Comparison of ENCODE assay signal across 19 cellular contexts in genomic region chr7:31340603-31341002, GRCh38. TPM values are rescaled to one million over a fixed set of nuclear protein-coding genes. Genes with fewer than 3 reads are reported as not detected.
"Had no signal": no experiment of that assay in that cellular context is flagged by ENCODE, and none has a peak within 500 bp of the region (broad histone marks: within the 10 kb centered on the region; RNA-seq: fewer than 3 reads in every experiment).

TSS of gene NEUROD6 (minus strand) at chr7:31340726. CDS start at chr7:31339268, 1,458 bp downstream.

- ATAC-seq: gastroesophageal sphincter, psoas muscle had no signal

- H3K4me1 ChIP-seq: breast epithelium, psoas muscle had no signal

- H3K4me3 ChIP-seq: breast epithelium, gastroesophageal sphincter, psoas muscle, sigmoid colon, spleen, suprapubic skin, upper lobe of left lung had no signal

- H3K9me3 ChIP-seq: breast epithelium, gastroesophageal sphincter, psoas muscle, sigmoid colon, spleen, suprapubic skin, upper lobe of left lung had no signal

- H3K36me3 ChIP-seq: breast epithelium, gastroesophageal sphincter, sigmoid colon, spleen, suprapubic skin, upper lobe of left lung had no signal

- DNase-seq: activated CD4-positive, alpha-beta T cell treated with anti-CD3 and anti-CD28 coated beads, Interleukin-2, amount 10 ng/mL, durations not matched to agents 7 days and 5 days; activated CD8-positive, alpha-beta memory T cell treated with anti-CD3 and anti-CD28 coated beads, Interleukin-2, amount 50 U/mL, for 48 hours; activated naive CD4-positive, alpha-beta T cell treated with Interleukin-2 at 50 U/mL for 16 hours; dermis blood vessel endothelial cell; islet precursor cell; midbrain; psoas muscle; sigmoid colon; spleen; upper lobe of left lung had no signal

- H3K27ac ChIP-seq: breast epithelium, gastroesophageal sphincter, psoas muscle, sigmoid colon, spleen, suprapubic skin, upper lobe of left lung had no signal

RNA-seq across cellular contexts. Expression of gene NEUROD6, which starts in this region (rescaled TPM):
- total RNA-seq: activated CD4-positive, alpha-beta T cell treated with anti-CD3 and anti-CD28 coated beads, Interleukin-2, amount 10 ng/mL, durations not matched to agents 7 days and 5 days; activated T-helper 1 cell treated with anti-CD3 and anti-CD28 coated beads, Interleukin-12 subunit alpha, Interleukin-12 subunit beta, Interleukin-2, Interleukin-4 antibody, amounts not matched to agents 30 ng/mL and 10 ng/mL and 1 ng/mL, durations not matched to agents 14 hours and 24 hours and 36 hours; breast epithelium; chondrocyte; dermis blood vessel endothelial cell; epithelial cell of proximal tubule; gastroesophageal sphincter; lung microvascular endothelial cell; myocyte; osteocyte; psoas muscle; sigmoid colon; spleen; suprapubic skin; upper lobe of left lung had no signal
